Comparison of ENCODE assay signal across 10 cellular contexts in genomic region chr14:64569108-64570045, GRCh38. TPM values are rescaled to one million over a fixed set of nuclear protein-coding genes. Genes with fewer than 3 reads are reported as not detected.
A peak's percentile ranks its signal among the peaks of the same experiment; 100 is the strongest.
DNase-seq lines count a peak whose midpoint lies in the region; ATAC-seq and TF ChIP-seq lines count a peak whose summit lies in the region.
"Had no signal": no experiment of that assay in that cellular context is flagged by ENCODE, and none has a peak within 500 bp of the region (broad histone marks: within the 10 kb centered on the region; RNA-seq: fewer than 3 reads in every experiment).

No MANE protein-coding gene starts in this region.

- ATAC-seq in SK-N-SH treated with all-trans-retinoic acid at 6 μM for 48 hours (peak; percentile 62), gastroesophageal sphincter (peak; percentile 95), omental fat pad (ENCODE audit: low FRiP score) (peak; percentile 98), GM21717 (IDR thresholded peaks at IDR 0.05; ENCODE audit: unreplicated experiment) (no peak)
- no peak for ATAC-seq in activated CD4-positive, CD25-positive, alpha-beta regulatory T cell treated with anti-CD3 and anti-CD28 coated beads, Interleukin-2, amount 50 U/mL, for 24 hours

- peaks cover 11 to 98% (median 15%) of the 10 kb centered on the region in 3 donors for H3K4me1 ChIP-seq in gastroesophageal sphincter

- H3K9me3 ChIP-seq in gastroesophageal sphincter: no peaks in the 10 kb centered on the region
- H3K9me3 ChIP-seq: Caco-2 had no signal

- no peaks in the 10 kb centered on the region for H3K36me3 ChIP-seq in gastroesophageal sphincter

- H3K27me3 ChIP-seq in gastroesophageal sphincter: no peaks in the 10 kb centered on the region

- no peak overlapping the region for H3K4me3 ChIP-seq in gastroesophageal sphincter

- no peak for TF ChIP-seq EP300 in gastroesophageal sphincter (IDR thresholded peaks at IDR 0.05)

- TF ChIP-seq CTCF in gastroesophageal sphincter (IDR thresholded peaks at IDR 0.05) (peak in 1 of 4 experiments; percentile 2), omental fat pad (IDR thresholded peaks at IDR 0.05) (no peak)

- peak; percentile 86 for DNase-seq in COLO829 (ENCODE audit: low spot score)
- DNase-seq in omental fat pad (ENCODE audit: low spot score): no peak
- no peak for DNase-seq in NCI-H1436 (lab: John Stamatoyannopoulos, UW)
- DNase-seq in occipital lobe (lab: John Stamatoyannopoulos, UW): no peak
- DNase-seq: SHP77 had no signal

- no peak for TF ChIP-seq POLR2A in gastroesophageal sphincter (IDR thresholded peaks at IDR 0.05)

- 36 to 37% methylated on average over 8 to 9 of the region's 11 CpGs for WGBS in gastroesophageal sphincter (ENCODE audit: low coverage in 1 of 2), 2 donors

- H3K27ac ChIP-seq in gastroesophageal sphincter: peak overlapping the region; percentile 73 to 84 (median 84)

TF ChIP-seq in SK-N-SH treated with all-trans-retinoic acid at 6 μM for 48 hours, 23 proteins besides CTCF, POLR2A, EP300 and RAD21:
- TF ChIP-seq ZC3H10 (CRISPR knock-in tag; IDR thresholded peaks at IDR 0.05) (no peak), ZFP30 (CRISPR knock-in tag; IDR thresholded peaks at IDR 0.05) (no peak), GLIS3 (CRISPR knock-in tag; IDR thresholded peaks at IDR 0.05) (no peak), ESRRG (CRISPR knock-in tag; IDR thresholded peaks at IDR 0.05) (no peak), BACH2 (CRISPR knock-in tag; IDR thresholded peaks at IDR 0.05; ENCODE audit: borderline replicate concordance) (no peak), PATZ1 (CRISPR knock-in tag; IDR thresholded peaks at IDR 0.05; ENCODE audit: borderline replicate concordance) (no peak), ZNF8 (CRISPR knock-in tag; IDR thresholded peaks at IDR 0.05) (no peak), SNAI2 (CRISPR knock-in tag; IDR thresholded peaks at IDR 0.05) (no peak), TSHZ2 (CRISPR knock-in tag; IDR thresholded peaks at IDR 0.05) (no peak), ARNTL (CRISPR knock-in tag; IDR thresholded peaks at IDR 0.05; ENCODE audit: borderline replicate concordance, low read depth) (no peak), ZNF565 (CRISPR knock-in tag; conservative IDR thresholded peaks at IDR 0.05; ENCODE audit: low read depth) (no peak), ZFP3 (CRISPR knock-in tag; IDR thresholded peaks at IDR 0.05) (no peak), CREB5 (CRISPR knock-in tag; IDR thresholded peaks at IDR 0.05; ENCODE audit: low read depth) (no peak), CSRNP3 (CRISPR knock-in tag; IDR thresholded peaks at IDR 0.05) (no peak), TCF4 (CRISPR knock-in tag; IDR thresholded peaks at IDR 0.05; ENCODE audit: borderline replicate concordance) (no peak), TOX (CRISPR knock-in tag; IDR thresholded peaks at IDR 0.05; ENCODE audit: borderline replicate concordance) (no peak), OSR1 (CRISPR knock-in tag; IDR thresholded peaks at IDR 0.05) (no peak), POU6F1 (CRISPR knock-in tag; IDR thresholded peaks at IDR 0.05; ENCODE audit: borderline replicate concordance, low read depth) (no peak), RARB (CRISPR knock-in tag; IDR thresholded peaks at IDR 0.05) (no peak)
TF ChIP-seq in SK-N-SH treated with all-trans-retinoic acid at 6 μM for 48 hours: peak in this region for 0.

RNA-seq across cellular contexts. Expression of gene PPP1R36, which starts 19.6 kb away (rescaled TPM):
- 1 to 10 TPM in 3 of 4 donors, not detected in 1; 1.3 to 2.8 (median 1.9) TPM for total RNA-seq in gastroesophageal sphincter
- total RNA-seq in omental fat pad: 1 to 10 TPM in 3 of 4 donors, under 1 TPM in 1; 0.63 to 3.2 (median 2.1) TPM
- total RNA-seq in occipital lobe: 1.4 TPM

RNA-seq across cellular contexts. Expression of gene HSPA2, which starts 28.8 kb away (rescaled TPM):
- total RNA-seq in gastroesophageal sphincter (100 to 1,000 TPM; 138 to 388 (median 225) TPM), omental fat pad (10 to 100 TPM in 3 of 4 donors, 1 to 10 TPM in 1; 4.7 to 23.4 (median 17.5) TPM), occipital lobe (7.6 TPM)

Comparison
In these comparisons a context has a peak if more than half of its experiments do, and no peak if none do; other contexts are left out.
1. ATAC-seq: peak in SK-N-SH treated with all-trans-retinoic acid at 6 μM for 48 hours (single experiment), gastroesophageal sphincter (single experiment) and omental fat pad (single experiment); none in GM21717 (single experiment) and activated CD4-positive, CD25-positive, alpha-beta regulatory T cell treated with anti-CD3 and anti-CD28 coated beads, Interleukin-2, amount 50 U/mL, for 24 hours (0 of 2).
2. RNA of gene HSPA2, which starts 28.8 kb away (total RNA-seq): 138 to 388 TPM in gastroesophageal sphincter; 4.7 to 23.4 TPM in omental fat pad and 7.6 TPM in occipital lobe (single experiment); every median in the first group is over 4 times any median in the second.